Comparison of ENCODE assay signal across 21 cellular contexts in the genomic region with DNA sequence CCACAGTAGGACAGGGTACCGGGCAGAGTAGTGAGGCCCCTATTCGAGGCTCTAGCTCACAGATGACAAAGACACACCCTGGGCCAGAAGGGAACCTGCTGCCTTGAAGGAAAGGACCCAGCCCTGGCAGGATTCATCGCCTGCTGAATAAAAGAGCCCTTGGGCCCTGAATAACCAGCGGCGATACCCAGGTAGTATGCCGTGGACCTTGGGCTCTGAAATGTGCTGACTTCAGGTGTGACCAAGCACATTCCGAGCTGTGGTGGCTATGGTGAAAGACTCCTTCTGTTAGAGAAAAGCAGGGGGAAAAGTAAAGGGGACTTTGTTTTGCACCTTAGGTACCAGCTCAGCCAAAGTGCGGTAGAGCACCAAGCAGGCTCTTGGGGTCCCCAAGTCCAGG. TPM values are rescaled to one million over a fixed set of nuclear protein-coding genes. Genes with fewer than 3 reads are reported as not detected.
DNase-seq lines count a peak whose midpoint lies in the region; ATAC-seq, FAIRE-seq and TF ChIP-seq lines count a peak whose summit lies in the region.
"Had no signal": no experiment of that assay in that cellular context is flagged by ENCODE, and none has a peak within 500 bp of the region (broad histone marks: within the 10 kb centered on the region; RNA-seq: fewer than 3 reads in every experiment).

No MANE protein-coding gene starts in this region.

- H3K36me3 ChIP-seq in Peyer's patch (no peaks in the 10 kb centered on the region), psoas muscle (ENCODE audit: insufficient read depth in 1 of 2, low read depth in 1 of 2) (peaks cover 0 to 1% of the 10 kb centered on the region in 2 donors), small intestine (ENCODE audit: control insufficient read depth in 2 of 2, insufficient read depth in 2 of 2, low read length in 2 of 2) (peaks cover 0 to 2% of the 10 kb centered on the region in 2 donors), OCI-LY7 (ENCODE audit: insufficient read depth, low read length) (peaks cover 73% of the 10 kb centered on the region)

- 70 to 96% (median 87%) methylated on average over 8 of the region's 8 CpGs for WGBS in psoas muscle, 3 donors
- WGBS in small intestine, 3 donors, result 47 to 75% (median 73%) methylated on average over 8 of the region's 8 CpGs

- H3K79me2 ChIP-seq in OCI-LY7 (ENCODE audit: insufficient read depth, low read depth, low read length), result peaks cover 29% of the 10 kb centered on the region; the same call in 1 of the 2 replicates

- no peak overlapping the region for H3K4me2 ChIP-seq in OCI-LY7 (ENCODE audit: low read length)
- H3K4me2 ChIP-seq: BLaER1 treated with 17β-estradiol and CSF1 and Interleukin-3, amounts not matched to agents 10 nM and 100 nM; GM23338 had no signal

- TF ChIP-seq CTCF in Peyer's patch (IDR thresholded peaks at IDR 0.05), result no peak
- TF ChIP-seq CTCF in psoas muscle (IDR thresholded peaks at IDR 0.05), result no peak
- no peak for TF ChIP-seq CTCF in OCI-LY7 (conservative IDR thresholded peaks at IDR 0.05; ENCODE audit: low read length)

- intact Hi-C loops in psoas muscle (cut with DNase I), result no loop called here
- intact Hi-C loops in OCI-LY7 (cut with micrococcal nuclease; ENCODE audit: unreplicated experiment), result no loop called here

- H4K20me1 ChIP-seq in OCI-LY7 (ENCODE audit: insufficient read depth, low read length), result no peaks in the 10 kb centered on the region

- H3K27ac ChIP-seq in Peyer's patch (peak overlapping the region in 2 of 4 donors; percentile 42 to 54), psoas muscle (peak overlapping the region; percentile 42), small intestine (ENCODE audit: low read depth in 1 of 2, low read length in 1 of 2) (peak overlapping the region in 1 of 2 donors; percentile 41), OCI-LY7 (ENCODE audit: low read depth, low read length, poor library complexity, severe bottlenecking) (no peak overlapping the region)
- H3K27ac ChIP-seq: BLaER1 treated with 17β-estradiol and CSF1 and Interleukin-3, amounts not matched to agents 10 nM and 100 nM had no signal

- no peak for TF ChIP-seq POLR2A in Peyer's patch (IDR thresholded peaks at IDR 0.05)

- H3K4me1 ChIP-seq in Peyer's patch (no peaks in the 10 kb centered on the region), psoas muscle (peaks cover 3% of the 10 kb centered on the region), small intestine (ENCODE audit: control insufficient read depth in 2 of 2, insufficient read depth in 1 of 2, low read depth in 1 of 2, low read length in 1 of 2) (no peaks in the 10 kb centered on the region), OCI-LY7 (ENCODE audit: insufficient read depth, low read length, poor library complexity, severe bottlenecking) (no peaks in the 10 kb centered on the region)

- H3K4me3 ChIP-seq in Peyer's patch (no peak overlapping the region), psoas muscle (no peak overlapping the region), small intestine (ENCODE audit: low read depth in 1 of 2, low read length in 2 of 2) (no peak overlapping the region), OCI-LY7 (ENCODE audit: low read depth, low read length, poor library complexity, severe bottlenecking) (no peak overlapping the region)
- H3K4me3 ChIP-seq: BLaER1 treated with 17β-estradiol and CSF1 and Interleukin-3, amounts not matched to agents 10 nM and 100 nM; GM12878; GM23338 had no signal

- CTCF ChIA-PET in OCI-LY7 (lab: Charles Lee; ENCODE audit: unreplicated experiment), result no interaction called here

- BruUV-seq in OCI-LY7 (replicated peaks; lab: Mats Ljungman, UMichigan), result no TSS peak

- ATAC-seq in left lobe of liver (peak; percentile 25), psoas muscle (peak in 3 of 4 donors; percentile 34 to 69 (median 60))

- H2AFZ ChIP-seq in OCI-LY7 (ENCODE audit: low read length), result no peak overlapping the region
- H2AFZ ChIP-seq: GM23338 had no signal

- no peaks in the 10 kb centered on the region for H3K9me3 ChIP-seq in Peyer's patch
- H3K9me3 ChIP-seq in psoas muscle, result no peaks in the 10 kb centered on the region
- no peaks in the 10 kb centered on the region for H3K9me3 ChIP-seq in small intestine (ENCODE audit: control insufficient read depth, low read depth)
- H3K9me3 ChIP-seq in OCI-LY7 (ENCODE audit: low read length), result no peaks in the 10 kb centered on the region

- peak in 2 of 3 donors; percentile 55 to 57 for DNase-seq in Peyer's patch
- DNase-seq in left lobe of liver (ENCODE audit: low spot score), result no peak
- no peak for DNase-seq in psoas muscle
- peak; percentile 65 for DNase-seq in small intestine
- DNase-seq in NCI-H1092 (lab: John Stamatoyannopoulos, UW), result no peak
- DNase-seq in NCI-H1105 (lab: John Stamatoyannopoulos, UW), result no peak
- no peak for DNase-seq in stimulated activated CD4-positive, alpha-beta T cell treated with anti-CD3 and anti-CD28 coated beads, Interleukin-4, amount 100 ng/mL, for 4 hours
- DNase-seq in OCI-LY7 (ENCODE audit: low spot score), result no peak
- DNase-seq: CD4-positive, alpha-beta T cell; CD8-positive, alpha-beta memory T cell; DMS 273 treated with DMSO at 0.1 percent for 48 hours; DMS79; EL; GDM1; HCEC 1CT had no signal

- H3K9me2 ChIP-seq in OCI-LY7 (ENCODE audit: insufficient read depth, low read length), result no peaks in the 10 kb centered on the region

- no peak for FAIRE-seq in small intestine (lab: Jason Lieb, UNC)
- FAIRE-seq: D721Med, GM12878, GM19239, H54 had no signal

- POLR2A ChIA-PET in OCI-LY7 (lab: Charles Lee), result no interaction called here

- H3K27me3 ChIP-seq in Peyer's patch, result no peaks in the 10 kb centered on the region
- no peaks in the 10 kb centered on the region for H3K27me3 ChIP-seq in psoas muscle (ENCODE audit: insufficient read depth in 3 of 3, low read length in 2 of 3)
- H3K27me3 ChIP-seq in small intestine (ENCODE audit: control insufficient read depth in 2 of 2, insufficient read depth in 2 of 2, low read length in 2 of 2), result no peaks in the 10 kb centered on the region

RNA-seq across cellular contexts. Expression of a gene that starts 14.5 kb away (rescaled TPM):
- total RNA-seq in Peyer's patch, result 10 to 100 TPM; 33.8 to 98.1 (median 83.2) TPM
- 20.3 TPM for total RNA-seq in left lobe of liver
- 10 to 100 TPM; 46.6 to 63.2 (median 55.9) TPM for total RNA-seq in psoas muscle
- polyA plus RNA-seq in psoas muscle, result 10 to 100 TPM; 10.7 to 23.9 (median 14.3) TPM
- polyA plus RNA-seq in small intestine, result 10 to 100 TPM; 13.0 to 18.1 (median 16.5) TPM
- 28.1 and 39.4 TPM in 2 replicates for total RNA-seq in OCI-LY7 (2014; rRNA removed; shearing (Covaris generic))
- total RNA-seq in OCI-LY7 (2022), result 57.0 and 73.8 TPM in 2 replicates

Comparison
In these comparisons a context has a peak if more than half of its experiments do, and no peak if none do; other contexts are left out.
1. DNase-seq: peak in Peyer's patch (2 of 3) and small intestine (single experiment); none in left lobe of liver (single experiment), psoas muscle (0 of 2), NCI-H1092 (single experiment), NCI-H1105 (single experiment), stimulated activated CD4-positive, alpha-beta T cell treated with anti-CD3 and anti-CD28 coated beads, Interleukin-4, amount 100 ng/mL, for 4 hours (0 of 2) and OCI-LY7 (single experiment).